ENCODE assay signal across 8 cellular contexts in genomic region chr6:136290406-136291010, GRCh38. TPM values are rescaled to one million over a fixed set of nuclear protein-coding genes. Genes with fewer than 3 reads are reported as not detected.
A peak's percentile ranks its signal among the peaks of the same experiment; 100 is the strongest.
DNase-seq lines count a peak whose midpoint lies in the region; ATAC-seq, FAIRE-seq and TF ChIP-seq lines count a peak whose summit lies in the region.

No MANE protein-coding gene starts in this region.

- H3K9me3 Mint-ChIP-seq in activated naive CD4-positive, alpha-beta T cell treated with anti-CD3 and anti-CD28 coated beads, Interleukin-2, amount 10 ng/mL, durations not matched to agents 7 days and 5 days: no peaks in the 10 kb centered on the region
- H3K9me3 Mint-ChIP-seq in glutamatergic neuron (ENCODE audit: unreplicated experiment): peaks cover 14% of the 10 kb centered on the region

- TF ChIP-seq CTCF in glutamatergic neuron (IDR thresholded peaks at IDR 0.05; ENCODE audit: partially characterized antibody, unreplicated experiment) (no peak), pancreas (IDR thresholded peaks at IDR 0.05) (no peak), tibial artery (IDR thresholded peaks at IDR 0.05) (peak in 1 of 2 experiments; percentile 1)

- no peaks in the 10 kb centered on the region for H3K36me3 ChIP-seq in pancreas
- no peaks in the 10 kb centered on the region for H3K36me3 ChIP-seq in tibial artery

- H3K4me3 ChIP-seq in pancreas: peak overlapping the region; percentile 18 to 88 (median 53)
- H3K4me3 ChIP-seq in tibial artery: peak overlapping the region; percentile 85 to 95

- peaks cover 25 to 26% (median 25%) of the 10 kb centered on the region in 3 donors for H3K4me1 ChIP-seq in pancreas
- H3K4me1 ChIP-seq in tibial artery: peaks cover 4 to 38% (median 29%) of the 10 kb centered on the region in 4 donors

- H3K9me3 ChIP-seq in pancreas (no peaks in the 10 kb centered on the region), tibial artery (no peaks in the 10 kb centered on the region)

- FAIRE-seq in pancreas (lab: Jason Lieb, UNC): no peak

- intact Hi-C loops in pancreas (cut with DNase I): no loop called here
- intact Hi-C loops in tibial artery (cut with DNase I; ENCODE audit: low total_unique reads): no loop called here

- ATAC-seq in GM21786 (IDR thresholded peaks at IDR 0.05; ENCODE audit: unreplicated experiment) (peak; percentile 28), pancreas (peak; percentile 21 to 51 (median 43))

- DNase-seq in D341Med (ENCODE audit: low spot score) (peak; percentile 76), M059J (ENCODE audit: low read depth) (peak; percentile 94), SK-MEL-5 (ENCODE audit: low read depth, low spot score) (peak; percentile 67), glutamatergic neuron (peak; percentile 55), pancreas (peak; percentile 60 to 85 (median 78)), tibial artery (peak; percentile 82 to 91)
- peak; percentile 89 for DNase-seq in activated naive CD4-positive, alpha-beta T cell treated with anti-CD3 and anti-CD28 coated beads, Interleukin-2, amount 10 ng/mL, durations not matched to agents 7 days and 5 days

- peaks cover 24% of the 10 kb centered on the region for H3K36me3 Mint-ChIP-seq in activated naive CD4-positive, alpha-beta T cell treated with anti-CD3 and anti-CD28 coated beads, Interleukin-2, amount 10 ng/mL, durations not matched to agents 7 days and 5 days
- no peaks in the 10 kb centered on the region for H3K36me3 Mint-ChIP-seq in glutamatergic neuron (ENCODE audit: unreplicated experiment)

- H3K27ac Mint-ChIP-seq in activated naive CD4-positive, alpha-beta T cell treated with anti-CD3 and anti-CD28 coated beads, Interleukin-2, amount 10 ng/mL, durations not matched to agents 7 days and 5 days: peak overlapping the region; percentile 100
- H3K27ac Mint-ChIP-seq in glutamatergic neuron (ENCODE audit: unreplicated experiment): peak overlapping the region; percentile 100

- peaks cover 49% of the 10 kb centered on the region for H3K4me1 Mint-ChIP-seq in activated naive CD4-positive, alpha-beta T cell treated with anti-CD3 and anti-CD28 coated beads, Interleukin-2, amount 10 ng/mL, durations not matched to agents 7 days and 5 days
- peaks cover 9% of the 10 kb centered on the region for H3K4me1 Mint-ChIP-seq in glutamatergic neuron (ENCODE audit: low read depth, unreplicated experiment)

- no peaks in the 10 kb centered on the region for H3K27me3 Mint-ChIP-seq in activated naive CD4-positive, alpha-beta T cell treated with anti-CD3 and anti-CD28 coated beads, Interleukin-2, amount 10 ng/mL, durations not matched to agents 7 days and 5 days
- peaks cover 17% of the 10 kb centered on the region for H3K27me3 Mint-ChIP-seq in glutamatergic neuron (ENCODE audit: unreplicated experiment)

- in situ Hi-C loops in SK-MEL-5 (cut with HindIII; ENCODE audit: low pct_unique_long_range_greater_than_20kb, low sequenced_read_pairs): no loop called here

- peak overlapping the region; percentile 99 to 100 (median 100) for H3K27ac ChIP-seq in pancreas
- peak overlapping the region; percentile 100 for H3K27ac ChIP-seq in tibial artery

- H3K27me3 ChIP-seq in pancreas (no peaks in the 10 kb centered on the region), tibial artery (no peaks in the 10 kb centered on the region)

- H3K4me3 Mint-ChIP-seq in activated naive CD4-positive, alpha-beta T cell treated with anti-CD3 and anti-CD28 coated beads, Interleukin-2, amount 10 ng/mL, durations not matched to agents 7 days and 5 days: peak overlapping the region; percentile 95
- H3K4me3 Mint-ChIP-seq in glutamatergic neuron (ENCODE audit: unreplicated experiment): peak overlapping the region; percentile 100

- CTCF ChIA-PET in activated naive CD4-positive, alpha-beta T cell treated with anti-CD3 and anti-CD28 coated beads, Interleukin-2, amount 10 ng/mL, durations not matched to agents 7 days and 5 days (lab: Charles Lee): interaction anchor here (0.7 to 1.6 kb wide), 3 partner anchors 8 to 27 kb away, joined by 3 to 5 read pairs (median 4); no protein-coding TSS in a partner anchor

- WGBS in pancreas, 2 donors: 3% methylated on average over 22 of the region's 22 CpGs

RNA-seq across cellular contexts. Expression of gene BCLAF1, which starts 0.9 kb away (rescaled TPM):
- total RNA-seq in M059J (2014; rRNA removed; shearing (Covaris generic)): 71.8 and 131 TPM in 2 replicates
- 70.4 and 77.7 TPM in 2 replicates for total RNA-seq in SK-MEL-5 (2014; rRNA removed; shearing (Covaris generic))
- 33.1 and 40.5 TPM in 2 replicates for polyA plus RNA-seq in SK-MEL-5 (2015; cell fraction: cytosol; rRNA removed)
- 148 and 202 TPM in 2 replicates for polyA plus RNA-seq in SK-MEL-5 (2015; cell fraction: nucleus; rRNA removed)
- total RNA-seq in glutamatergic neuron (ENCODE audit: unreplicated experiment) (179 TPM), pancreas (10 to 100 TPM; 35.9 to 73.3 (median 53.5) TPM)
- polyA plus RNA-seq in pancreas: 10 to 100 TPM; 14.5 to 25.7 TPM

RNA-seq across cellular contexts. Expression of gene MTFR2, which starts 40.4 kb away (rescaled TPM):
- total RNA-seq in M059J (2014; rRNA removed; shearing (Covaris generic)): 12.0 and 12.4 TPM in 2 replicates
- total RNA-seq in SK-MEL-5 (2014; rRNA removed; shearing (Covaris generic)): 2.7 and 5.4 TPM in 2 replicates
- polyA plus RNA-seq in SK-MEL-5 (2015; cell fraction: cytosol; rRNA removed): 8.9 and 14.2 TPM in 2 replicates
- polyA plus RNA-seq in SK-MEL-5 (2015; cell fraction: nucleus; rRNA removed): 10.3 and 17.8 TPM in 2 replicates
- total RNA-seq in glutamatergic neuron (ENCODE audit: unreplicated experiment) (1.9 TPM), pancreas (under 1 TPM in 5 of 6 donors, not detected in 1; 0.08 to 0.61 (median 0.34) TPM)
- under 1 TPM; 0.26 to 0.49 TPM for polyA plus RNA-seq in pancreas

Comparison
In these comparisons a context has a peak if more than half of its experiments do, and no peak if none do; other contexts are left out.
1. Peak in every context shown above with its lines: DNase-seq, ATAC-seq, H3K4me3 ChIP-seq and H3K27ac ChIP-seq.